18 cellular contexts compared by ENCODE assay signal in genomic region chr21:37000381-37000780, GRCh38. TPM values are rescaled to one million over a fixed set of nuclear protein-coding genes. Genes with fewer than 3 reads are reported as not detected.
DNase-seq lines count a peak whose midpoint lies in the region; ATAC-seq and TF ChIP-seq lines count a peak whose summit lies in the region.
"Had no signal": no experiment of that assay in that cellular context is flagged by ENCODE, and none has a peak within 500 bp of the region (broad histone marks: within the 10 kb centered on the region; RNA-seq: fewer than 3 reads in every experiment).

No MANE protein-coding gene starts in this region.

- no peaks in the 10 kb centered on the region for H3K9me3 ChIP-seq in BLaER1
- H3K9me3 ChIP-seq in PC-3 (ENCODE audit: low read length): no peaks in the 10 kb centered on the region
- H3K9me3 ChIP-seq: gastrocnemius medialis, MG63 had no signal

- POLR2A ChIA-PET in PC-3 (lab: Charles Lee; ENCODE audit: unreplicated experiment): no interaction called here

- no peak overlapping the region for H2AFZ ChIP-seq in PC-3 (ENCODE audit: low read length)

- peak; percentile 57 for TF ChIP-seq CTCF in PC-3 (conservative IDR thresholded peaks at IDR 0.05; ENCODE audit: low read depth, low read length)
- TF ChIP-seq CTCF in choroid plexus epithelial cell (conservative IDR thresholded peaks at IDR 0.05; ENCODE audit: low read depth, low read length): peak; percentile 25

- H3K27ac ChIP-seq in BLaER1: no peak overlapping the region
- no peak overlapping the region for H3K27ac ChIP-seq in PC-3 (ENCODE audit: low read length)
- H3K27ac ChIP-seq: cardiac muscle cell, gastrocnemius medialis had no signal

- H3K27me3 ChIP-seq in BLaER1 (peaks cover under 1% of the 10 kb centered on the region; the same call in 1 of the 2 replicates), PC-3 (ENCODE audit: low read length) (no peaks in the 10 kb centered on the region)
- H3K27me3 ChIP-seq: gastrocnemius medialis, MG63 had no signal

- intact Hi-C loops in PC-3 (cut with micrococcal nuclease): no loop called here

- H3K79me2 ChIP-seq in PC-3 (ENCODE audit: low read length): no peaks in the 10 kb centered on the region

- H3K9ac ChIP-seq in BLaER1 (no peak overlapping the region), PC-3 (ENCODE audit: low read length) (no peak overlapping the region)

- peak overlapping the region; percentile 61; the same call in 1 of the 2 replicates for H3K4me2 ChIP-seq in BLaER1
- no peak overlapping the region for H3K4me2 ChIP-seq in PC-3 (ENCODE audit: low read length)

- CTCF ChIA-PET in PC-3 (lab: Charles Lee): no interaction called here

- DNase-seq in H4 (ENCODE audit: low spot score): peak; percentile 27
- peak; percentile 49 for DNase-seq in PC-3
- peak; percentile 33 for DNase-seq in choroid plexus epithelial cell (ENCODE audit: low read depth)
- no peak for DNase-seq in AG08395 (ENCODE audit: low spot score)
- no peak for DNase-seq in T-helper 9 cell
- DNase-seq: activated CD4-positive, alpha-beta T cell treated with anti-CD3 and anti-CD28 coated beads for 36 hours; activated naive CD4-positive, alpha-beta T cell treated with anti-CD3 and anti-CD28 coated beads, Interleukin-2, amount 10 ng/mL, durations not matched to agents 7 days and 5 days; AML-193; gastrocnemius medialis; MG63; naive thymus-derived CD8-positive, alpha-beta T cell; NCI-H1930; NCI-H748 treated with DMSO at 0.1 percent for 48 hours had no signal

- H3K4me1 ChIP-seq in BLaER1 (peaks cover 22% of the 10 kb centered on the region), PC-3 (ENCODE audit: insufficient read depth, low read length) (no peaks in the 10 kb centered on the region)
- H3K4me1 ChIP-seq: gastrocnemius medialis had no signal

- H3F3A ChIP-seq in PC-3 (ENCODE audit: low read length, unreplicated experiment): no peaks in the 10 kb centered on the region

- H3K9me2 ChIP-seq in PC-3 (replicated peaks; ENCODE audit: low read length): no peaks in the 10 kb centered on the region

- no peaks in the 10 kb centered on the region for H3K36me3 ChIP-seq in BLaER1
- no peaks in the 10 kb centered on the region for H3K36me3 ChIP-seq in PC-3 (ENCODE audit: low read depth, low read length)
- H3K36me3 ChIP-seq: cardiac muscle cell, gastrocnemius medialis, MG63 had no signal

- no TSS peak for BruUV-seq in PC-3 (replicated peaks; lab: Mats Ljungman, UMichigan)

- H4K20me1 ChIP-seq in BLaER1 (no peaks in the 10 kb centered on the region), PC-3 (ENCODE audit: low read length) (no peaks in the 10 kb centered on the region)

- H3K4me3 ChIP-seq in BLaER1 (no peak overlapping the region), PC-3 (ENCODE audit: low read length) (no peak overlapping the region), choroid plexus epithelial cell (ENCODE audit: low read depth, low read length) (no peak overlapping the region)
- H3K4me3 ChIP-seq: cardiac muscle cell, gastrocnemius medialis, lung, MG63 had no signal

- ATAC-seq in PC-3 (peak; percentile 67; the same call in 1 of the 2 replicates), GM18868 (IDR thresholded peaks at IDR 0.05; ENCODE audit: unreplicated experiment) (no peak), GM18873 (IDR thresholded peaks at IDR 0.05; ENCODE audit: low FRiP score, unreplicated experiment) (no peak)
- ATAC-seq: activated CD4-positive, alpha-beta T cell treated with anti-CD3 and anti-CD28 coated beads for 36 hours; gastrocnemius medialis; naive thymus-derived CD8-positive, alpha-beta T cell had no signal

RNA-seq across cellular contexts. Expression of gene RIPPLY3, which starts 6.1 kb away (rescaled TPM):
- not detected in 2 replicates for total RNA-seq in H4 (2014; rRNA removed; shearing (Covaris generic))
- total RNA-seq in PC-3 (2014; rRNA removed): 10.0 and 11.4 TPM in 2 replicates
- total RNA-seq: cardiac muscle cell; gastrocnemius medialis; naive thymus-derived CD8-positive, alpha-beta T cell had no signal

RNA-seq across cellular contexts. Expression of gene HLCS, which starts 33.9 kb away (rescaled TPM):
- total RNA-seq in H4 (2014; rRNA removed; shearing (Covaris generic)): 26.0 and 31.7 TPM in 2 replicates
- total RNA-seq in PC-3 (2014; rRNA removed): 31.7 and 44.1 TPM in 2 replicates

Comparison
In these comparisons a context has a peak if more than half of its experiments do, and no peak if none do; other contexts are left out.
1. DNase-seq: peak in H4 (single experiment), PC-3 (single experiment) and choroid plexus epithelial cell (single experiment); none in AG08395 (single experiment) and T-helper 9 cell (single experiment).
2. RNA of gene RIPPLY3, which starts 6.1 kb away (total RNA-seq): 10.0 to 11.4 TPM in PC-3; not detected in H4; every median in the first group is over 10 times any median in the second.